In the genomic region with DNA sequence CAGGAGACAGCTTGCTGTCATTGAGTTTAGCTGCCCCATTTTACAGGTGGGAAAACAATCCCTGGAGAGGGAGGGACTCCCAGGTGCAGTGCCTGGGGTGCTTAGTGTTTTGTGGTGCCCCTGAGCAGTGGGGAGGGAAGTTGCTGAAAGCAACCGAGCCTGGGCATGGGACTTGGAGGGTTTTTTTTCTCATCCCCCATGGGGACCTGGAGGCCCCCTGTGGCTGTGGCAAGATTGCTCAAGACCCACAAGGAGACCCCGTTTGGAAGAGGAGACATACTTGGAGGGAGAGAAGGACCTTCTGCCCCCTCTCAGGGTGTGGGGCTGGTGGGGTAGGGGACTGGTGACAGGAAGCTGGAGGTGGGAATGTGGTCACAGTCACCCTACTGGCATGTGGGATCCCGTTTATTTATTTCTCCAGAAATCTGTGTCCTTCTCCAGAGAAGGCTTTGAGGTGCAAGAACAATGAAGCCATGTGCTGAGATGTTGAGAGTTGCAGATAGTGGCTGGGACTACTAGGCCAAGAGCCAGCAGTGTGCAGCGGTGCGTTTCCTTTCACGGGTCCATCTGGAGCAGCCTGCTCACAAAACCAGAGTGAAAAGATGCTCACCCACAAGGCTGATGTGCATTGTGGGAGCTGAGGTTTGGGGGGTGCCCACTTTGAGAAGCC, we compare ENCODE assay signal across 11 cellular contexts. TPM values are rescaled to one million over a fixed set of nuclear protein-coding genes. Genes with fewer than 3 reads are reported as not detected.
DNase-seq lines count a peak whose midpoint lies in the region; ATAC-seq, FAIRE-seq and TF ChIP-seq lines count a peak whose summit lies in the region.
"Had no signal": no experiment of that assay in that cellular context is flagged by ENCODE, and none has a peak within 500 bp of the region (broad histone marks: within the 10 kb centered on the region; RNA-seq: fewer than 3 reads in every experiment).

No MANE protein-coding gene starts in this region.

- peaks cover 69% of the 10 kb centered on the region for H4K20me1 ChIP-seq in PC-3 (ENCODE audit: low read length)

- no peaks in the 10 kb centered on the region for H3K27me3 ChIP-seq in PC-3 (ENCODE audit: low read length)

- H3K4me2 ChIP-seq in PC-3 (ENCODE audit: low read length), result no peak overlapping the region

- DNase-seq in DMS 273 treated with DMSO at 0.1 percent for 48 hours (lab: John Stamatoyannopoulos, UW), result peak; percentile 42
- peak; percentile 53 for DNase-seq in PC-3
- peak; percentile 42 for DNase-seq in kidney tubule cell (ENCODE audit: low spot score)
- DNase-seq in activated CD8-positive, alpha-beta memory T cell treated with anti-CD3 and anti-CD28 coated beads for 24 hours, result no peak
- no peak for DNase-seq in hepatic stellate cell (ENCODE audit: low spot score)
- no peak for DNase-seq in kidney
- no peak for DNase-seq in natural killer cell treated with Interleukin-12 subunit alpha and Interleukin-12 subunit beta and Interleukin-15 and Interleukin-18, amount 100 ng/mL, for 72 hours (ENCODE audit: low spot score)
- DNase-seq: activated gamma-delta T cell; HCEC 1CT; stimulated activated CD4-positive, alpha-beta T cell treated with anti-CD3 and anti-CD28 coated beads, Interleukin-4, amount 100 ng/mL, for 1 hour had no signal

- H3K27ac Mint-ChIP-seq in natural killer cell treated with Interleukin-12 subunit alpha and Interleukin-12 subunit beta and Interleukin-15 and Interleukin-18, amount 100 ng/mL, for 72 hours, result no peak overlapping the region

- H3K9me2 ChIP-seq in PC-3 (replicated peaks; ENCODE audit: low read length), result no peaks in the 10 kb centered on the region

- H3K4me3 ChIP-seq in PC-3 (ENCODE audit: low read length) (no peak overlapping the region), kidney (ENCODE audit: low read length in 2 of 2) (no peak overlapping the region)

- peaks cover 24 to 42% of the 10 kb centered on the region in 2 donors for H3K4me1 Mint-ChIP-seq in natural killer cell treated with Interleukin-12 subunit alpha and Interleukin-12 subunit beta and Interleukin-15 and Interleukin-18, amount 100 ng/mL, for 72 hours (ENCODE audit: low read depth in 2 of 2)

- no peaks in the 10 kb centered on the region for H3K36me3 Mint-ChIP-seq in natural killer cell treated with Interleukin-12 subunit alpha and Interleukin-12 subunit beta and Interleukin-15 and Interleukin-18, amount 100 ng/mL, for 72 hours

- POLR2A ChIA-PET in PC-3 (lab: Charles Lee; ENCODE audit: unreplicated experiment), result no interaction called here

- ATAC-seq in GM21737 (IDR thresholded peaks at IDR 0.05; ENCODE audit: unreplicated experiment) (peak; percentile 49), PC-3 (no peak)
- no peak for ATAC-seq in natural killer cell treated with Interleukin-12 subunit alpha and Interleukin-12 subunit beta and Interleukin-15 and Interleukin-18, amount 100 ng/mL, for 72 hours

- no peak overlapping the region for H3K4me3 Mint-ChIP-seq in natural killer cell treated with Interleukin-12 subunit alpha and Interleukin-12 subunit beta and Interleukin-15 and Interleukin-18, amount 100 ng/mL, for 72 hours

- BruUV-seq in PC-3 (replicated peaks; lab: Mats Ljungman, UMichigan), result no TSS peak

- H3K27ac ChIP-seq in PC-3 (ENCODE audit: low read length), result no peak overlapping the region
- peak overlapping the region in 1 of 2 donors; percentile 49 for H3K27ac ChIP-seq in kidney (ENCODE audit: low read depth in 2 of 2, low read length in 2 of 2)

- no peaks in the 10 kb centered on the region for H3K27me3 Mint-ChIP-seq in natural killer cell treated with Interleukin-12 subunit alpha and Interleukin-12 subunit beta and Interleukin-15 and Interleukin-18, amount 100 ng/mL, for 72 hours

- H3K9ac ChIP-seq in PC-3 (ENCODE audit: low read length), result no peak overlapping the region
- no peak overlapping the region for H3K9ac ChIP-seq in kidney (ENCODE audit: low read length in 2 of 2)

- H3K4me1 ChIP-seq in PC-3 (ENCODE audit: insufficient read depth, low read length) (peaks cover 14% of the 10 kb centered on the region), kidney (ENCODE audit: control insufficient read depth in 1 of 2, insufficient read depth in 1 of 2, low read depth in 1 of 2, low read length in 2 of 2) (peaks cover 65 to 84% of the 10 kb centered on the region in 2 donors)

- H3F3A ChIP-seq in PC-3 (ENCODE audit: low read length, unreplicated experiment), result no peaks in the 10 kb centered on the region

- intact Hi-C loops in PC-3 (cut with micrococcal nuclease), result no loop called here
- intact Hi-C loops in kidney (cut with DNase I), result no loop called here

- no peaks in the 10 kb centered on the region for H3K9me3 ChIP-seq in PC-3 (ENCODE audit: low read length)
- H3K9me3 ChIP-seq in kidney (ENCODE audit: control insufficient read depth in 1 of 2, low read length in 2 of 2), result no peaks in the 10 kb centered on the region

- H3K79me2 ChIP-seq in PC-3 (ENCODE audit: low read length), result peaks cover 94% of the 10 kb centered on the region

- H3K9me3 Mint-ChIP-seq in natural killer cell treated with Interleukin-12 subunit alpha and Interleukin-12 subunit beta and Interleukin-15 and Interleukin-18, amount 100 ng/mL, for 72 hours, result no peaks in the 10 kb centered on the region

- TF ChIP-seq CTCF in PC-3 (conservative IDR thresholded peaks at IDR 0.05; ENCODE audit: low read depth, low read length) (no peak), kidney (IDR thresholded peaks at IDR 0.05; ENCODE audit: borderline replicate concordance, extremely low read depth, insufficient read depth) (no peak)

- CTCF ChIA-PET in PC-3 (lab: Charles Lee), result no interaction called here

- no peak overlapping the region for H2AFZ ChIP-seq in PC-3 (ENCODE audit: low read length)

- H3K36me3 ChIP-seq in PC-3 (ENCODE audit: low read depth, low read length) (no peaks in the 10 kb centered on the region), kidney (ENCODE audit: control insufficient read depth in 1 of 2, insufficient read depth in 2 of 2, low read length in 2 of 2) (no peaks in the 10 kb centered on the region)

- FAIRE-seq in kidney (lab: Jason Lieb, UNC), result no peak

RNA-seq across cellular contexts. Expression of a gene that starts 21.5 kb away (rescaled TPM):
- total RNA-seq in PC-3 (2014; rRNA removed) (55.4 and 84.2 TPM in 2 replicates), kidney (97.6 TPM)
- polyA plus RNA-seq in kidney (ENCODE audit: insufficient read depth, low read depth, low replicate concordance), result 14.2 TPM
- 10 to 100 TPM; 49.7 to 54.4 TPM for total RNA-seq in natural killer cell treated with Interleukin-12 subunit alpha and Interleukin-12 subunit beta and Interleukin-15 and Interleukin-18, amount 100 ng/mL, for 72 hours

Comparison
In these comparisons a context has a peak if more than half of its experiments do, and no peak if none do; other contexts are left out.
1. DNase-seq: peak in DMS 273 treated with DMSO at 0.1 percent for 48 hours (single experiment), PC-3 (single experiment) and kidney tubule cell (single experiment); none in activated CD8-positive, alpha-beta memory T cell treated with anti-CD3 and anti-CD28 coated beads for 24 hours (single experiment), hepatic stellate cell (single experiment), kidney (single experiment) and natural killer cell treated with Interleukin-12 subunit alpha and Interleukin-12 subunit beta and Interleukin-15 and Interleukin-18, amount 100 ng/mL, for 72 hours (single experiment).